ENCODE assay signal across 1 cellular context in genomic region chr4:173522160-173522873, GRCh38.
TF ChIP-seq lines count a peak whose summit lies in the region.

No MANE protein-coding gene starts in this region.

TF ChIP-seq in H1, 55 proteins besides CTCF, POLR2A, EP300 and RAD21 (continued from another document):
- no peak for TF ChIP-seq CHD2 (IDR thresholded peaks at IDR 0.05; ENCODE audit: low read length)
- no peak for TF ChIP-seq SIX5 (IDR thresholded peaks at IDR 0.05; ENCODE audit: low read depth, low read length)
- TF ChIP-seq CTBP2 (IDR thresholded peaks at IDR 0.05; ENCODE audit: borderline replicate concordance, insufficient read depth, insufficient read length, low read length): peak; percentile 64
- peak; percentile 44; the same call in 1 of the 2 replicates for TF ChIP-seq TCF12 (IDR thresholded peaks at IDR 0.05; ENCODE audit: low read depth, low read length)
- no peak for TF ChIP-seq TAF1 (IDR thresholded peaks at IDR 0.05; ENCODE audit: low read depth, low read length)
- no peak for TF ChIP-seq MAFK (IDR thresholded peaks at IDR 0.05; ENCODE audit: low read depth, low read length)
- TF ChIP-seq GTF2F1 (IDR thresholded peaks at IDR 0.05; ENCODE audit: borderline replicate concordance, low read depth, low read length): no peak
- TF ChIP-seq SIRT6 (IDR thresholded peaks at IDR 0.05; ENCODE audit: low read length): no peak
- 0 out of 2 replicates have a peak, but pooled peaks have one; percentile 22 for TF ChIP-seq POLR2AphosphoS5 (IDR thresholded peaks at IDR 0.05; ENCODE audit: low read depth, low read length)
- TF ChIP-seq POU5F1 (IDR thresholded peaks at IDR 0.05; ENCODE audit: low read depth, low read length): no peak
- TF ChIP-seq NRF1 (IDR thresholded peaks at IDR 0.05; ENCODE audit: low read depth, low read length): 0 out of 2 replicates have a peak, but pooled peaks have one; percentile 13
- no peak for TF ChIP-seq JUN (IDR thresholded peaks at IDR 0.05; ENCODE audit: low read depth, low read length)
- no peak for TF ChIP-seq GABPA (IDR thresholded peaks at IDR 0.05; ENCODE audit: borderline replicate concordance, insufficient read depth, low read length)
- no peak for TF ChIP-seq CEBPB (IDR thresholded peaks at IDR 0.05; ENCODE audit: low read depth, low read length)
- TF ChIP-seq SIN3A (conservative IDR thresholded peaks at IDR 0.05 in 1 of 2, IDR thresholded peaks at IDR 0.05 in 1 of 2; ENCODE audit: low read depth in 1 of 2, low read length in 2 of 2): no peak
- no peak for TF ChIP-seq BCL11A (IDR thresholded peaks at IDR 0.05; ENCODE audit: low read depth in 2 of 2, low read length in 2 of 2)
- no peak; the same call in 1 of the 2 replicates for TF ChIP-seq MAX (IDR thresholded peaks at IDR 0.05)
- TF ChIP-seq CHD7 (IDR thresholded peaks at IDR 0.05; ENCODE audit: insufficient replicate concordance, low read length): no peak
- no peak for TF ChIP-seq HDAC2 (IDR thresholded peaks at IDR 0.05; ENCODE audit: borderline replicate concordance in 1 of 2, low read depth in 2 of 2, low read length in 2 of 2)
- no peak for TF ChIP-seq SP4 (IDR thresholded peaks at IDR 0.05; ENCODE audit: low read length)
- TF ChIP-seq TAF7 (optimal IDR thresholded peaks at IDR 0.05; ENCODE audit: borderline replicate concordance, low read depth, low read length): no peak
- peak; percentile 76 for TF ChIP-seq CREB1 (IDR thresholded peaks at IDR 0.05)
- TF ChIP-seq YY1 (IDR thresholded peaks at IDR 0.05; ENCODE audit: low read depth, low read length): 0 out of 2 replicates have a peak, but pooled peaks have one; percentile 6
- TF ChIP-seq ZNF274 (IDR thresholded peaks at IDR 0.05; ENCODE audit: borderline replicate concordance, extremely low read depth, low read length): no peak
- no peak for TF ChIP-seq ASH2L (IDR thresholded peaks at IDR 0.05; ENCODE audit: low read length)
- 0 out of 2 replicates have a peak, but pooled peaks have one; percentile 21 for TF ChIP-seq E2F6 (IDR thresholded peaks at IDR 0.05)
- TF ChIP-seq NANOG (IDR thresholded peaks at IDR 0.05; ENCODE audit: insufficient read depth, low read depth, low read length, poor library complexity, severe bottlenecking): peak; percentile 57
- peak; percentile 84 for TF ChIP-seq RNF2 (IDR thresholded peaks at IDR 0.05; ENCODE audit: borderline replicate concordance, low read depth, low read length, missing control alignments, poor library complexity, severe bottlenecking)
- TF ChIP-seq JUND (IDR thresholded peaks at IDR 0.05; ENCODE audit: low read length): no peak
- TF ChIP-seq BRCA1 (IDR thresholded peaks at IDR 0.05; ENCODE audit: low read depth, low read length): no peak
- TF ChIP-seq SUZ12 (IDR thresholded peaks at IDR 0.05; ENCODE audit: low read length): peak; percentile 87
- peak; percentile 59 for TF ChIP-seq KDM4A (IDR thresholded peaks at IDR 0.05; ENCODE audit: low read depth, low read length, severe bottlenecking)
- TF ChIP-seq SP2 (IDR thresholded peaks at IDR 0.05; ENCODE audit: low read length): no peak
- TF ChIP-seq USF2 (IDR thresholded peaks at IDR 0.05; ENCODE audit: low read length): no peak
- no peak; the same call in 1 of the 2 replicates for TF ChIP-seq TBP (IDR thresholded peaks at IDR 0.05; ENCODE audit: low read depth, low read length)
- TF ChIP-seq FOSL1 (IDR thresholded peaks at IDR 0.05; ENCODE audit: insufficient read depth, low read depth, low read length): no peak
TF ChIP-seq in H1: peak in this region for 13.
